Comparison of ENCODE assay signal across 29 cellular contexts in the genomic region with DNA sequence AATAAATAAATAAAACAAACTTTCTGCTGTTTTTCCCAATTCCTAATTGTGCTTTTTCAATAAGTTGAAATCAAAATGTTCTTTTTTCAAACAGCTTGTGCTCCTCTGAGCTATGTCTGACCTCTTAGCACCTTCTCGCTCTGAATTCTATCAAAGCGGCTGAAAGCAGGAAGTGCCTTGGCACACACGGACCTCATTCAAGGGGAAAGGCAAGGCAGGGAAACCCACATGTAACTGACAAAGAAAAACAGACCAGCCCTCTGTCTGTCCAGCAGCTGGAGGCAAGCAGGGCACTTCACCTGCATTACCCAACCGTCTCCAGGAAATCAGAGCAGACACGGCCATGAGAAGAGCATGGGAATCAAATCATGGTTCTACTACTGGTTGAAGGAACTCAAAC. TPM values are rescaled to one million over a fixed set of nuclear protein-coding genes. Genes with fewer than 3 reads are reported as not detected.
DNase-seq lines count a peak whose midpoint lies in the region; ATAC-seq, FAIRE-seq and TF ChIP-seq lines count a peak whose summit lies in the region.
"Had no signal": no experiment of that assay in that cellular context is flagged by ENCODE, and none has a peak within 500 bp of the region (broad histone marks: within the 10 kb centered on the region; RNA-seq: fewer than 3 reads in every experiment).

No MANE protein-coding gene starts in this region.

- no TSS peak for BruUV-seq in endothelial cell of umbilical vein (replicated peaks; lab: Mats Ljungman, UMichigan)

- H3K79me1 ChIP-seq in mesendoderm (ENCODE audit: low read length) = peaks cover 7% of the 10 kb centered on the region

- ATAC-seq in Right ventricle myocardium inferior (no peak), HG02970 (IDR thresholded peaks at IDR 0.05; ENCODE audit: low FRiP score, unreplicated experiment) (no peak)
- ATAC-seq: A549; activated naive CD4-positive, alpha-beta T cell treated with anti-CD3 and anti-CD28 coated beads, Interleukin-2, amount 50 U/mL, for 72 hours; activated T-helper 17 cell treated with anti-CD3 and anti-CD28 coated beads, Interleukin-2, amount 50 U/mL, for 72 hours; naive thymus-derived CD8-positive, alpha-beta T cell; stimulated activated naive CD8-positive, alpha-beta T cell treated with anti-CD3 and anti-CD28 coated beads, Interleukin-15, amount 100 ng/mL, for 72 hours had no signal

- no peak for TF ChIP-seq POLR2A in endothelial cell of umbilical vein (IDR thresholded peaks at IDR 0.05; ENCODE audit: low read depth, low read length)

- DNase-seq in Right ventricle myocardium inferior (ENCODE audit: missing footprints) (peak; percentile 67), right atrium auricular region (ENCODE audit: low spot score) (no peak), endothelial cell of umbilical vein (ENCODE audit: low read depth, low spot score) (peak; percentile 84), mesendoderm (no peak), SKM-1 (lab: John Stamatoyannopoulos, UW; ENCODE audit: unreplicated experiment) (no peak), kidney (no peak)
- DNase-seq: activated CD4-positive, alpha-beta T cell treated with anti-CD3 and anti-CD28 coated beads, Interleukin-2, amount 50 U/mL, for 48 hours; activated CD4-positive, CD25-positive, alpha-beta regulatory T cell; activated CD8-positive, alpha-beta memory T cell treated with anti-CD3 and anti-CD28 coated beads, Interleukin-2, amount 50 U/mL, for 48 hours; anterior cingulate cortex; CD8-positive, alpha-beta memory T cell; central memory CD4-positive, alpha-beta T cell; DMS79 treated with DMSO at 0.1 percent for 48 hours; naive thymus-derived CD8-positive, alpha-beta T cell; NCI-H1048; NCI-H187; NCI-H226; NCI-H774; stimulated activated CD4-positive, alpha-beta T cell treated with anti-CD3 and anti-CD28 coated beads, Interleukin-15, amount 100 ng/mL, for 24 hours; stimulated activated naive CD8-positive, alpha-beta T cell treated with anti-CD3 and anti-CD28 coated beads, Interleukin-15, amount 100 ng/mL, for 72 hours; SW 1271; upper lobe of left lung had no signal

- POLR2A ChIA-PET in endothelial cell of umbilical vein (lab: Charles Lee) = no interaction called here

- no peak overlapping the region for H3K4me2 ChIP-seq in endothelial cell of umbilical vein (ENCODE audit: insufficient read depth, low read length)
- no peak overlapping the region for H3K4me2 ChIP-seq in mesendoderm (ENCODE audit: low read length)
- H3K4me2 ChIP-seq: A549 had no signal

- TF ChIP-seq CTCF in right atrium auricular region (IDR thresholded peaks at IDR 0.05) (no peak), endothelial cell of umbilical vein (IDR thresholded peaks at IDR 0.05; ENCODE audit: extremely low read depth in 1 of 2, insufficient read depth in 1 of 2, low read depth in 1 of 2, low read length in 2 of 2) (no peak), kidney (IDR thresholded peaks at IDR 0.05; ENCODE audit: borderline replicate concordance, extremely low read depth, insufficient read depth) (no peak)

- H2BK120ac ChIP-seq in mesendoderm (ENCODE audit: low read depth, low read length) = no peak overlapping the region

- no peak overlapping the region for H3K18ac ChIP-seq in mesendoderm (ENCODE audit: low read length)

- no peak overlapping the region for H2AFZ ChIP-seq in endothelial cell of umbilical vein (ENCODE audit: low read depth, low read length)

- no peak overlapping the region for H2AK5ac ChIP-seq in mesendoderm (ENCODE audit: low read length)

- no peak overlapping the region for H4K5ac ChIP-seq in mesendoderm (ENCODE audit: low read length)

- H3K9me3 ChIP-seq in right atrium auricular region (no peaks in the 10 kb centered on the region), endothelial cell of umbilical vein (replicated peaks; ENCODE audit: control insufficient read depth, insufficient read depth, low read length) (no peaks in the 10 kb centered on the region), mucosa of stomach (ENCODE audit: control insufficient read depth, low read length) (no peaks in the 10 kb centered on the region), kidney (ENCODE audit: control insufficient read depth in 1 of 2, low read length in 2 of 2) (no peaks in the 10 kb centered on the region)
- H3K9me3 ChIP-seq: A549, ovary, upper lobe of left lung had no signal

- intact Hi-C loops in Right ventricle myocardium inferior (cut with DNase I) (no loop called here), endothelial cell of umbilical vein (cut with micrococcal nuclease) (loop anchor here (2.0 kb wide), 1 partner anchor 54 kb away; no protein-coding TSS in a partner anchor), kidney (cut with DNase I) (no loop called here)

- H3K9ac ChIP-seq in endothelial cell of umbilical vein (replicated peaks; ENCODE audit: extremely low read depth, insufficient read depth, low read length) (no peak overlapping the region), mucosa of stomach (ENCODE audit: low read length) (no peak overlapping the region), mesendoderm (ENCODE audit: low read length) (no peak overlapping the region), kidney (ENCODE audit: low read length in 2 of 2) (no peak overlapping the region)

- no peak overlapping the region for H2BK15ac ChIP-seq in mesendoderm (replicated peaks; ENCODE audit: low read depth)

- no peak overlapping the region for H3K4ac ChIP-seq in mesendoderm (ENCODE audit: low read depth, low read length)

- H3K27ac ChIP-seq in right atrium auricular region (peak overlapping the region in 1 of 2 donors; percentile 24), endothelial cell of umbilical vein (ENCODE audit: insufficient read depth, low read depth, low read length) (no peak overlapping the region), mesendoderm (ENCODE audit: low read depth, low read length) (no peak overlapping the region), kidney (ENCODE audit: low read depth in 2 of 2, low read length in 2 of 2) (no peak overlapping the region)
- H3K27ac ChIP-seq: A549, ovary had no signal

- H3K4me1 ChIP-seq in right atrium auricular region = peaks cover 0 to 41% of the 10 kb centered on the region in 2 donors
- peaks cover 11% of the 10 kb centered on the region for H3K4me1 ChIP-seq in endothelial cell of umbilical vein (ENCODE audit: control insufficient read depth, extremely low read depth, insufficient read depth, low read length)
- H3K4me1 ChIP-seq in mucosa of stomach (ENCODE audit: control insufficient read depth, insufficient read depth, low read length) = peaks cover 25% of the 10 kb centered on the region
- H3K4me1 ChIP-seq in mesendoderm (ENCODE audit: control insufficient read depth, low read depth, low read length) = peaks cover 2% of the 10 kb centered on the region
- H3K4me1 ChIP-seq in kidney (ENCODE audit: control insufficient read depth in 1 of 2, insufficient read depth in 1 of 2, low read depth in 1 of 2, low read length in 2 of 2) = peaks cover 25 to 41% of the 10 kb centered on the region in 2 donors
- H3K4me1 ChIP-seq: A549 had no signal

- H3K4me3 ChIP-seq in right atrium auricular region (no peak overlapping the region), endothelial cell of umbilical vein (replicated peaks in 1 of 3; ENCODE audit: insufficient read depth in 1 of 3, low read depth in 1 of 3, low read length in 3 of 3) (no peak overlapping the region), mucosa of stomach (ENCODE audit: low read length) (peak overlapping the region; percentile 17), mesendoderm (ENCODE audit: low read length) (no peak overlapping the region), kidney (ENCODE audit: low read length in 2 of 2) (no peak overlapping the region)
- H3K4me3 ChIP-seq: A549, ovary, upper lobe of left lung had no signal

- no peak overlapping the region for H3K23ac ChIP-seq in mesendoderm (ENCODE audit: low read length)

- dilution Hi-C loops in endothelial cell of umbilical vein (cut with MboI; ENCODE audit: extremely low pct_ligation_motif_present, low sequenced_read_pairs) = no loop called here

- H3K27me3 ChIP-seq in right atrium auricular region = no peaks in the 10 kb centered on the region
- H3K27me3 ChIP-seq in endothelial cell of umbilical vein (ENCODE audit: control insufficient read depth in 2 of 2, insufficient read depth in 2 of 2, low read length in 2 of 2) = no peaks in the 10 kb centered on the region
- H3K27me3 ChIP-seq in mucosa of stomach (ENCODE audit: control insufficient read depth, insufficient read depth, low read length) = no peaks in the 10 kb centered on the region
- no peaks in the 10 kb centered on the region for H3K27me3 ChIP-seq in mesendoderm (ENCODE audit: insufficient read depth, low read length, poor library complexity)
- H3K27me3 ChIP-seq: ovary, upper lobe of left lung had no signal

- H2BK5ac ChIP-seq in mesendoderm (ENCODE audit: low read length) = no peak overlapping the region

- no peak overlapping the region for H4K8ac ChIP-seq in mesendoderm (ENCODE audit: low read depth, low read length)

- no peaks in the 10 kb centered on the region for H3K9me1 ChIP-seq in endothelial cell of umbilical vein (replicated peaks; ENCODE audit: control insufficient read depth, extremely low read depth, insufficient read depth, low read length)

- H4K20me1 ChIP-seq in endothelial cell of umbilical vein (replicated peaks; ENCODE audit: control insufficient read depth, extremely low read depth, insufficient read depth, low read length) = no peaks in the 10 kb centered on the region

- H3K79me2 ChIP-seq in endothelial cell of umbilical vein (ENCODE audit: control insufficient read depth, insufficient read depth, low read length) (no peaks in the 10 kb centered on the region), mesendoderm (ENCODE audit: control insufficient read depth, insufficient read depth, low read length) (peaks cover 7% of the 10 kb centered on the region)

- H3K56ac ChIP-seq in mesendoderm (ENCODE audit: low read length) = no peak overlapping the region

- H3K36me3 ChIP-seq in right atrium auricular region (peaks cover 49% of the 10 kb centered on the region), endothelial cell of umbilical vein (ENCODE audit: control insufficient read depth in 2 of 2, extremely low read depth in 1 of 2, insufficient read depth in 2 of 2, low read length in 2 of 2) (peaks cover 0 to 10% of the 10 kb centered on the region in 2 experiments), mucosa of stomach (ENCODE audit: control insufficient read depth, insufficient read depth, low read length) (no peaks in the 10 kb centered on the region), mesendoderm (ENCODE audit: control insufficient read depth, insufficient read depth, low read length) (no peaks in the 10 kb centered on the region), kidney (ENCODE audit: control insufficient read depth in 1 of 2, insufficient read depth in 2 of 2, low read length in 2 of 2) (peaks cover 24 to 50% of the 10 kb centered on the region in 2 donors)
- H3K36me3 ChIP-seq: ovary had no signal

- CTCF ChIA-PET in endothelial cell of umbilical vein (lab: Charles Lee) = interaction anchor here (0.8 kb wide), 1 partner anchor 54 kb away, joined by 3 read pairs; no protein-coding TSS in a partner anchor

- FAIRE-seq in endothelial cell of umbilical vein (lab: Jason Lieb, UNC) = peak; percentile 85
- no peak for FAIRE-seq in kidney (lab: Jason Lieb, UNC)
- FAIRE-seq: A549, H54 had no signal

- WGBS in mesendoderm (ENCODE audit: extremely low coverage, insufficient coverage, low lambda C conversion rate) = no CpG with 5 or more reads among the region's 5 CpGs

RNA-seq across cellular contexts. Expression of gene PLPP3, which starts 56.7 kb away (rescaled TPM):
- total RNA-seq in Right ventricle myocardium inferior (143 TPM), right atrium auricular region (10 to 100 TPM; 83.1 to 94.1 TPM), endothelial cell of umbilical vein (7.2 and 14.1 TPM in 2 replicates), kidney (107 TPM)
- polyA plus RNA-seq in endothelial cell of umbilical vein (10.2 and 11.3 TPM in 2 replicates), kidney (ENCODE audit: insufficient read depth, low read depth, low replicate concordance) (100 TPM)
- polyA plus RNA-seq in endothelial cell of umbilical vein (2011; cell fraction: cytosol; rRNA removed) = 8.5 and 8.9 TPM in 2 replicates
- 12.1 and 15.4 TPM in 2 replicates for polyA plus RNA-seq in endothelial cell of umbilical vein (2011; cell fraction: nucleus; rRNA removed)
- polyA plus RNA-seq in endothelial cell of umbilical vein (2012) = 17.4 TPM in 2 replicates
- polyA minus RNA-seq in endothelial cell of umbilical vein = 20.7 and 21.0 TPM in 2 replicates
- 2.2 TPM for polyA minus RNA-seq in endothelial cell of umbilical vein (2011; cell fraction: cytosol; rRNA and poly(A)+ RNA removed)
- polyA minus RNA-seq in endothelial cell of umbilical vein (2011; cell fraction: nucleus; rRNA and poly(A)+ RNA removed) = 41.3 and 50.6 TPM in 2 replicates
- polyA plus RNA-seq in mesendoderm (2013, experiment 1 of 2) = 8.7 TPM
- polyA plus RNA-seq in mesendoderm (2013, experiment 2 of 2) = 9.3 TPM
- total RNA-seq: activated naive CD4-positive, alpha-beta T cell treated with anti-CD3 and anti-CD28 coated beads, Interleukin-2, amount 50 U/mL, for 72 hours; activated T-helper 17 cell treated with anti-CD3 and anti-CD28 coated beads, Interleukin-2, amount 50 U/mL, for 72 hours; naive thymus-derived CD8-positive, alpha-beta T cell had no signal
- polyA plus RNA-seq: CD8-positive, alpha-beta memory T cell; naive thymus-derived CD8-positive, alpha-beta T cell had no signal

Comparison
In these comparisons a context has a peak if more than half of its experiments do, and no peak if none do; other contexts are left out.
1. DNase-seq: peak in Right ventricle myocardium inferior (single experiment) and endothelial cell of umbilical vein (single experiment); none in right atrium auricular region (single experiment), mesendoderm (single experiment), SKM-1 (single experiment) and kidney (single experiment).